ENCODE assay signal across 30 cellular contexts in the genomic region with DNA sequence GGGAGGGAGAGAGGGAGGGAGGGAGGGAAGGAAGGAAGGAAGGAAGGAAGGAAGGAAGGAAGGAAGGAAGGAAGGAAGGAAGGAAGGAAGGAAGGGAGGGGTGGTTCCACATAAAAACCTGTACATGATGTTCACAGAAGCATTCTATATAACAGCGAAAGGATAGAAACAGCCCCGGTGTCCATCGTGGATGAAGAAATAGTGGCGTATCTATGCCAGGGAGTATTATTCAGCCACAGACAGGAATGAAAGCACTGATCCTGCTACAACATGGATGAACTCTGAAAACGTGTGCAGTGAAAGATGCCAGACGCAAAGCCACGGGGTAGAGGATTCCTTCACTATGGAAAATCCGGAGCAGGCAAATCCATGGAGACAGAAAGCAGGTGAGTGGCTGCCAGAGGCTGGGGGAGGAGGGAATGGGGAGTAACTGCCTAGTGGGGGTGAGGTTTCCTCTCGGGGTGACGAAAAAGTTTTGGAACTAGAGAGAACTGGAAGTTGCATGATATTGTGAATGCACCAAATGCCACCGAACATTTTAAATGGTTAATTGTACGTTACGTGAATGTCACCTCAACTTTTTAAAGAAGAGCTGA.
"Had no signal": no experiment of that assay in that cellular context is flagged by ENCODE, and none has a peak within 500 bp of the region (broad histone marks: within the 10 kb centered on the region; RNA-seq: fewer than 3 reads in every experiment).

No MANE protein-coding gene starts in this region.

- H3K27ac ChIP-seq: brain microvascular endothelial cell, coronary artery, WERI-Rb-1 had no signal

- ATAC-seq: activated CD4-positive, CD25-positive, alpha-beta regulatory T cell treated with anti-CD3 and anti-CD28 coated beads, Interleukin-2, amount 50 U/mL, for 24 hours; activated CD8-positive, alpha-beta T cell treated with anti-CD3 and anti-CD28 coated beads for 36 hours; activated T-cell treated with anti-CD3 and anti-CD28 coated beads, Interleukin-2, amount 50 U/mL, for 4 hours; activated T-helper 17 cell treated with anti-CD3 and anti-CD28 coated beads, Interleukin-2, amount 50 U/mL, for 72 hours; esophagus mucosa; T-helper 17 cell had no signal

- FAIRE-seq: astrocyte, bronchial epithelial cell, frontal cortex had no signal

- H3K27me3 ChIP-seq: dorsolateral prefrontal cortex had no signal

- H3K36me3 ChIP-seq: brain microvascular endothelial cell, WERI-Rb-1 had no signal

- H3K4me3 ChIP-seq: coronary artery, dorsolateral prefrontal cortex had no signal

- DNase-seq: activated B cell treated with CpG ODN at 0.5 μM for 24 hours; activated CD4-positive, alpha-beta T cell treated with anti-CD3 and anti-CD28 coated beads for 48 hours; activated CD4-positive, alpha-beta T cell treated with anti-CD3 and anti-CD28 coated beads, Interleukin-2, amount 50 U/mL, for 1 hour; activated CD4-positive, alpha-beta T cell treated with anti-CD3 and anti-CD28 coated beads, Interleukin-2, amount 50 U/mL, for 48 hours; activated CD8-positive, alpha-beta memory T cell treated with anti-CD3 and anti-CD28 coated beads for 24 hours; activated CD8-positive, alpha-beta T cell treated with anti-CD3 and anti-CD28 coated beads for 36 hours; activated effector memory CD4-positive, alpha-beta T cell treated with Interleukin-2 at 50 U/mL for 16 hours; activated gamma-delta T cell treated with Interleukin-2 at 50 U/mL for 16 hours; activated naive CD4-positive, alpha-beta T cell treated with anti-CD3 and anti-CD28 coated beads, Interleukin-2, amount 50 U/mL, for 16 hours; activated naive CD4-positive, alpha-beta T cell treated with Interleukin-2 at 50 U/mL for 16 hours; activated T-cell treated with anti-CD3 and anti-CD28 coated beads, Interleukin-2, amount 50 U/mL, for 4 hours; amniotic stem cell; anterior cingulate cortex; brain microvascular endothelial cell; dorsolateral prefrontal cortex; effector memory CD4-positive, alpha-beta T cell; endodermal cell; foreskin fibroblast; glutamatergic neuron; T-helper 1 cell; T-helper 17 cell; T1000; WERI-Rb-1 had no signal
